Comparison of ENCODE assay signal across 20 cellular contexts in genomic region chr9:123356851-123357747, GRCh38. TPM values are rescaled to one million over a fixed set of nuclear protein-coding genes. Genes with fewer than 3 reads are reported as not detected.
A peak's percentile ranks its signal among the peaks of the same experiment; 100 is the strongest.
DNase-seq lines count a peak whose midpoint lies in the region; ATAC-seq, FAIRE-seq and TF ChIP-seq lines count a peak whose summit lies in the region.
"Had no signal": no experiment of that assay in that cellular context is flagged by ENCODE, and none has a peak within 500 bp of the region (broad histone marks: within the 10 kb centered on the region; RNA-seq: fewer than 3 reads in every experiment).

No MANE protein-coding gene starts in this region.

- in situ Hi-C loops in HepG2 (cut with HindIII; ENCODE audit: extremely low pct_ligation_motif_present, low pct_unique_long_range_greater_than_20kb), result no loop called here

- FAIRE-seq in HepG2 (lab: Jason Lieb, UNC), result no peak

- no peak overlapping the region for H3K27ac ChIP-seq in HepG2 (ENCODE audit: extremely low read length, insufficient read depth, low read length)
- no peak overlapping the region for H3K27ac ChIP-seq in right lobe of liver

- H3K79me2 ChIP-seq in HepG2 (ENCODE audit: insufficient read depth, low read length), result no peaks in the 10 kb centered on the region

- POLR2A ChIA-PET in HepG2 (lab: Yijun Ruan, JAX), result no interaction called here

- peaks cover 34% of the 10 kb centered on the region for H3K4me1 Mint-ChIP-seq in nephron

- no peak overlapping the region for H3K9ac ChIP-seq in HepG2 (ENCODE audit: insufficient read depth, low read depth, low read length)

- DNase-seq in HepG2 (ENCODE audit: low spot score) (no peak), right lobe of liver (no peak), glomerular visceral epithelial cell (ENCODE audit: extremely low spot score) (peak; percentile 44), kidney tubule cell (ENCODE audit: low spot score) (no peak), dedifferentiated amniotic fluid mesenchymal stem cell (ENCODE audit: extremely low spot score) (no peak), COR-L47 (lab: John Stamatoyannopoulos, UW) (no peak)
- DNase-seq in effector CD4-positive, alpha-beta T cell, result no peak
- DNase-seq: activated T-cell treated with anti-CD3 and anti-CD28 coated beads, Interleukin-2, amount 50 U/mL, for 1 hour; effector memory CD8-positive, alpha-beta T cell; naive B cell; NCI-H1417 treated with DMSO at 0.1 percent for 48 hours; NK-92 treated with Interleukin-12 subunit alpha and Interleukin-12 subunit beta, amount 100 ng/mL, for 24 hours; RPMI8226; stimulated activated naive CD4-positive, alpha-beta T cell treated with Interleukin-2 at 50 U/mL for 16 hours; SW 1271; uterus had no signal

- H3K4me3 ChIP-seq in HepG2 (replicated peaks in 1 of 3; ENCODE audit: insufficient read depth in 1 of 3, low read depth in 2 of 3, low read length in 3 of 3) (no peak overlapping the region; a peak in 1 of 6 replicates), right lobe of liver (no peak overlapping the region)
- H3K4me3 ChIP-seq: HAP-1 had no signal

- TF ChIP-seq RAD21 in HepG2 (CRISPR knock-in tag; IDR thresholded peaks at IDR 0.05), result no peak

- 33% methylated on average over 6 of the region's 19 CpGs for WGBS in HepG2 (ENCODE audit: low lambda C conversion rate)
- 52% methylated on average over 3 of the region's 19 CpGs for WGBS in right lobe of liver (ENCODE audit: insufficient coverage, low coverage, low lambda C conversion rate, missing lambda C conversion rate)

- intact Hi-C loops in HepG2 (cut with micrococcal nuclease; ENCODE audit: unreplicated experiment), result no loop called here
- intact Hi-C loops in right lobe of liver (cut with DNase I), result no loop called here

- TF ChIP-seq CTCF in HepG2 (CRISPR knock-in tag; IDR thresholded peaks at IDR 0.05), result no peak
- TF ChIP-seq CTCF in right lobe of liver (IDR thresholded peaks at IDR 0.05), result no peak
- no peak for TF ChIP-seq CTCF in nephron (IDR thresholded peaks at IDR 0.05; ENCODE audit: unreplicated experiment in 3 of 3)

- no peaks in the 10 kb centered on the region for H3K9me3 ChIP-seq in HepG2 (ENCODE audit: low read length)
- no peaks in the 10 kb centered on the region for H3K9me3 ChIP-seq in right lobe of liver
- H3K9me3 ChIP-seq: HAP-1, uterus had no signal

- H3K27me3 Mint-ChIP-seq in nephron (ENCODE audit: low read depth), result peaks cover 14% of the 10 kb centered on the region

- no peak for TF ChIP-seq EP300 in HepG2 (IDR thresholded peaks at IDR 0.05; ENCODE audit: low read depth in 2 of 2, low read length in 2 of 2)
- TF ChIP-seq EP300 in HepG2 (CRISPR knock-in tag; IDR thresholded peaks at IDR 0.05; ENCODE audit: borderline replicate concordance), result no peak

- CTCF ChIA-PET in HepG2 (lab: Yijun Ruan, JAX; ENCODE audit: low intra/inter-chr PET ratio, low total read pairs), result interaction anchor here (4.0 kb wide), 1 partner anchor 28 kb away, joined by 35 read pairs; no protein-coding TSS in a partner anchor

- no peak overlapping the region for H2AFZ ChIP-seq in HepG2 (ENCODE audit: low read length)

- H4K20me1 ChIP-seq in HepG2 (ENCODE audit: insufficient read depth, low read length), result no peaks in the 10 kb centered on the region

- no peaks in the 10 kb centered on the region for H3K9me3 Mint-ChIP-seq in nephron
- H3K9me3 Mint-ChIP-seq: CD14-positive monocyte; effector memory CD8-positive, alpha-beta T cell; naive B cell had no signal

- H3K4me3 Mint-ChIP-seq in nephron, result peak overlapping the region; percentile 79 to 84 (median 80)
- H3K4me3 Mint-ChIP-seq: CD14-positive monocyte; effector memory CD8-positive, alpha-beta T cell had no signal

- TF ChIP-seq POLR2A in HepG2 (IDR thresholded peaks at IDR 0.05; ENCODE audit: insufficient read depth in 1 of 2, low read depth in 2 of 2, low read length in 2 of 2) (no peak), right lobe of liver (IDR thresholded peaks at IDR 0.05) (no peak)

- H3K36me3 ChIP-seq in HepG2 (replicated peaks in 1 of 2; ENCODE audit: control insufficient read depth in 1 of 2, insufficient read depth in 2 of 2, low read length in 2 of 2) (no peaks in the 10 kb centered on the region), right lobe of liver (no peaks in the 10 kb centered on the region)
- H3K36me3 ChIP-seq: HAP-1, uterus had no signal

- peaks cover 84% of the 10 kb centered on the region for H3K4me1 ChIP-seq in HepG2 (ENCODE audit: insufficient read depth, low read length)
- peaks cover 0 to 6% (median 0%) of the 10 kb centered on the region in 4 donors for H3K4me1 ChIP-seq in right lobe of liver

- H3K27ac Mint-ChIP-seq in nephron, result peak overlapping the region in 2 of 3 experiments; percentile 58 to 80
- H3K27ac Mint-ChIP-seq: CD14-positive monocyte had no signal

- H3K27me3 ChIP-seq in HepG2 (ENCODE audit: control insufficient read depth in 1 of 2, insufficient read depth in 2 of 2, low read length in 2 of 2), result peaks cover 1 to 33% of the 10 kb centered on the region in 2 experiments; a peak in 4 of 5 replicates
- H3K27me3 ChIP-seq in right lobe of liver, result no peaks in the 10 kb centered on the region
- H3K27me3 ChIP-seq: uterus had no signal

- no TSS peak for BruUV-seq in HepG2 (replicated peaks; lab: Mats Ljungman, UMichigan)

- peak overlapping the region; percentile 23; the same call in 1 of the 2 replicates for H3K4me2 ChIP-seq in HepG2 (ENCODE audit: low read depth, low read length)

- no peak for ATAC-seq in HepG2
- no peak for ATAC-seq in right lobe of liver
- ATAC-seq: effector memory CD8-positive, alpha-beta T cell had no signal

- H3K36me3 Mint-ChIP-seq in nephron (ENCODE audit: low read depth), result no peaks in the 10 kb centered on the region
- H3K36me3 Mint-ChIP-seq: CD14-positive monocyte, naive B cell had no signal

TF ChIP-seq in HepG2, 621 proteins besides CTCF, POLR2A, EP300 and RAD21:
- TF ChIP-seq KDM1A (CRISPR knock-in tag; IDR thresholded peaks at IDR 0.05) (no peak), ZBTB21 (CRISPR knock-in tag; IDR thresholded peaks at IDR 0.05) (no peak), ZNF274 (CRISPR knock-in tag; IDR thresholded peaks at IDR 0.05) (no peak), KLF15 (CRISPR knock-in tag; IDR thresholded peaks at IDR 0.05; ENCODE audit: borderline replicate concordance) (no peak), LRRFIP1 (CRISPR knock-in tag; conservative IDR thresholded peaks at IDR 0.05) (no peak), PAX8 (CRISPR knock-in tag; IDR thresholded peaks at IDR 0.05; ENCODE audit: borderline replicate concordance) (no peak), NRL (CRISPR knock-in tag; IDR thresholded peaks at IDR 0.05; ENCODE audit: borderline replicate concordance) (no peak), MAZ (IDR thresholded peaks at IDR 0.05; ENCODE audit: borderline replicate concordance, low read depth, low read length) (no peak), MAZ (CRISPR knock-in tag; IDR thresholded peaks at IDR 0.05; ENCODE audit: low read depth) (no peak)
TF ChIP-seq in HepG2: peak in this region for 0.

RNA-seq across cellular contexts. Expression of gene CRB2, which starts 1.1 kb away (rescaled TPM):
- total RNA-seq in HepG2 (2016; rRNA removed; fragmentation: Illumina TruSeq; extraction: Trizol) (0.14 and 0.29 TPM in 2 replicates), right lobe of liver (not detected)
- not detected in 2 replicates for total RNA-seq in HepG2 (2016; cell fraction: cytosol; rRNA removed; fragmentation: Illumina TruSeq; extraction: Trizol; ENCODE audit: low read depth)
- total RNA-seq in HepG2 (2016; cell fraction: insoluble cytoplasmic fraction; rRNA removed; fragmentation: Illumina TruSeq; extraction: Trizol), result 0.09 and 0.28 TPM in 2 replicates
- total RNA-seq in HepG2 (2016; cell fraction: membrane; rRNA removed; fragmentation: Illumina TruSeq; extraction: Trizol), result 0.03 and 0.12 TPM in 2 replicates
- total RNA-seq in HepG2 (2016; cell fraction: nucleus; rRNA removed; fragmentation: Illumina TruSeq; extraction: Trizol), result 0.28 and 0.37 TPM in 2 replicates
- 0.01 and 0.07 TPM in 2 replicates for polyA plus RNA-seq in HepG2 (2011; rRNA removed)
- 0.01 TPM in 1 of 2 replicates, not detected in the other for polyA plus RNA-seq in HepG2 (2011; cell fraction: cytosol; rRNA removed)
- polyA plus RNA-seq in HepG2 (2011; cell fraction: nucleus; rRNA removed), result 0.11 and 0.16 TPM in 2 replicates
- polyA plus RNA-seq in HepG2 (2012), result 0.05 and 0.12 TPM in 2 replicates
- polyA plus RNA-seq in HepG2 (2016; cell fraction: cytosol; fragmentation: Illumina TruSeq; extraction: Trizol; ENCODE audit: low read depth), result 0.03 TPM in 1 of 2 replicates, not detected in the other
- 0.05 and 0.12 TPM in 2 replicates for polyA plus RNA-seq in HepG2 (2016; cell fraction: insoluble cytoplasmic fraction; fragmentation: Illumina TruSeq; extraction: Trizol; ENCODE audit: low read depth)
- 0.05 and 0.07 TPM in 2 replicates for polyA plus RNA-seq in HepG2 (2016; cell fraction: membrane; fragmentation: Illumina TruSeq; extraction: Trizol; ENCODE audit: low read depth)
- 0.37 and 0.41 TPM in 2 replicates for polyA plus RNA-seq in HepG2 (2016; cell fraction: nucleus; fragmentation: Illumina TruSeq; extraction: Trizol; ENCODE audit: insufficient read depth, low read depth)
- polyA minus RNA-seq in HepG2 (2011; rRNA and poly(A)+ RNA removed; ENCODE audit: low replicate concordance), result 0.05 and 0.50 TPM in 2 replicates
- polyA minus RNA-seq in HepG2 (2011; cell fraction: cytosol; rRNA and poly(A)+ RNA removed), result not detected in 2 replicates
- 0.12 and 0.13 TPM in 2 replicates for polyA minus RNA-seq in HepG2 (2011; cell fraction: nucleus; rRNA and poly(A)+ RNA removed)
- total RNA-seq: lower leg skin had no signal
- polyA plus RNA-seq: CD14-positive monocyte had no signal
